10 cellular contexts compared by ENCODE assay signal in genomic region chr1:150085406-150085805, GRCh38.
"Had no signal": no experiment of that assay in that cellular context is flagged by ENCODE, and none has a peak within 500 bp of the region (broad histone marks: within the 10 kb centered on the region; RNA-seq: fewer than 3 reads in every experiment).

No MANE protein-coding gene starts in this region.

- H3K4me3 ChIP-seq: GM23248, HAP-1 had no signal

- H3K9me3 ChIP-seq: HAP-1 had no signal

- H3K4me1 ChIP-seq: HAP-1 had no signal

- DNase-seq: GM23248, GOT3, H7, HFFc6, KBM-7 had no signal

- H2AFZ ChIP-seq: GM23248 had no signal

- H3K9me3 Mint-ChIP-seq: HFFc6, IgD-negative memory B cell had no signal

- H3K27ac Mint-ChIP-seq: IgD-negative memory B cell had no signal

- ATAC-seq: HCT116, HepG2 had no signal

- H3K9ac ChIP-seq: GM23248 had no signal

- H3K4me3 Mint-ChIP-seq: HFFc6, IgD-negative memory B cell had no signal

- H3K27me3 Mint-ChIP-seq: IgD-negative memory B cell had no signal

- H3K27ac ChIP-seq: GM23248, HL-60 had no signal
